In genomic region chr3:95750097-95750496, GRCh38 we compare ENCODE assay signal across 18 cellular contexts.
"Had no signal": no experiment of that assay in that cellular context is flagged by ENCODE, and none has a peak within 500 bp of the region (broad histone marks: within the 10 kb centered on the region; RNA-seq: fewer than 3 reads in every experiment).

No MANE protein-coding gene starts in this region.

- H3K4me1 ChIP-seq: foreskin keratinocyte, sigmoid colon, testis had no signal

- H3K36me3 ChIP-seq: sigmoid colon had no signal

- DNase-seq: activated CD4-positive, alpha-beta T cell treated with anti-CD3 and anti-CD28 coated beads, Interleukin-2, amount 50 U/mL, for 4 hours; activated gamma-delta T cell treated with Interleukin-2 at 50 U/mL for 16 hours; amygdala; dermis blood vessel endothelial cell; effector memory CD4-positive, alpha-beta T cell; foreskin keratinocyte; hypothalamus; islet precursor cell; sigmoid colon; stimulated activated CD4-positive, alpha-beta T cell treated with anti-CD3 and anti-CD28 coated beads, Interleukin-4, amount 100 ng/mL, for 4 hours; testis had no signal

- H3K9me3 ChIP-seq: sigmoid colon, testis had no signal

- H3K4me3 ChIP-seq: lung, sigmoid colon, testis had no signal

- H3K27ac ChIP-seq: foreskin keratinocyte, sigmoid colon, testis had no signal

- H3K27me3 ChIP-seq: foreskin keratinocyte, sigmoid colon, testis had no signal

- H3K9me3 Mint-ChIP-seq: activated T-helper 1 cell treated with anti-CD3 and anti-CD28 coated beads, Interleukin-12 subunit alpha, Interleukin-12 subunit beta, Interleukin-2, Interleukin-4 antibody, amounts not matched to agents 30 ng/mL and 10 ng/mL and 1 ng/mL, durations not matched to agents 14 hours and 24 hours and 36 hours; type B pancreatic cell had no signal

- H3K27ac Mint-ChIP-seq: activated naive CD8-positive, alpha-beta T cell; activated T-helper 1 cell treated with anti-CD3 and anti-CD28 coated beads, Interleukin-12 subunit alpha, Interleukin-12 subunit beta, Interleukin-2, Interleukin-4 antibody, amounts not matched to agents 30 ng/mL and 10 ng/mL and 1 ng/mL, durations not matched to agents 14 hours and 24 hours and 36 hours; natural killer cell treated with Interleukin-12 subunit alpha and Interleukin-12 subunit beta and Interleukin-15 and Interleukin-18, amount 100 ng/mL, for 72 hours; stimulated activated memory B cell treated with anti-CD40 and anti-IgM and Interleukin-4, amounts not matched to agents 10 μg/mL and 1 μg/mL and 100 μg/mL, for 72 hours; type B pancreatic cell had no signal

- H3K36me3 Mint-ChIP-seq: activated naive CD8-positive, alpha-beta T cell; natural killer cell treated with Interleukin-12 subunit alpha and Interleukin-12 subunit beta and Interleukin-15 and Interleukin-18, amount 100 ng/mL, for 72 hours; stimulated activated memory B cell treated with anti-CD40 and anti-IgM and Interleukin-4, amounts not matched to agents 10 μg/mL and 1 μg/mL and 100 μg/mL, for 72 hours; type B pancreatic cell had no signal

- ATAC-seq: foreskin keratinocyte; left lobe of liver; natural killer cell treated with Interleukin-12 subunit alpha and Interleukin-12 subunit beta and Interleukin-15 and Interleukin-18, amount 100 ng/mL, for 72 hours; stimulated activated memory B cell treated with anti-CD40 and anti-IgM and Interleukin-4, amounts not matched to agents 10 μg/mL and 1 μg/mL and 100 μg/mL, for 72 hours had no signal
